In genomic region chr12:15059123-15059522, GRCh38 we compare ENCODE assay signal across 26 cellular contexts.
"Had no signal": no experiment of that assay in that cellular context is flagged by ENCODE, and none has a peak within 500 bp of the region (broad histone marks: within the 10 kb centered on the region; RNA-seq: fewer than 3 reads in every experiment).

No MANE protein-coding gene starts in this region.

- H3K27me3 ChIP-seq: stomach, suprapubic skin, testis, tibial artery, tibial nerve, transverse colon, upper lobe of left lung, upper lobe of right lung, uterus, vagina had no signal

- H3K27ac ChIP-seq: stomach, suprapubic skin, testis, thoracic aorta, tibial artery, tibial nerve, transverse colon, upper lobe of left lung, upper lobe of right lung, uterus, vagina had no signal

- ATAC-seq: stimulated activated effector memory CD8-positive, alpha-beta T cell treated with anti-CD3 and anti-CD28 coated beads, Interleukin-12 subunit alpha, Interleukin-12 subunit beta, amount 100 ng/mL, for 72 hours; stimulated activated memory B cell treated with anti-CD40 and anti-IgM and Interleukin-4, amounts not matched to agents 10 μg/mL and 1 μg/mL and 100 μg/mL, for 72 hours; stimulated activated naive B cell treated with anti-CD40 and anti-IgM and Interleukin-4, amounts not matched to agents 10 μg/mL and 1 μg/mL and 100 μg/mL, for 72 hours; stimulated activated naive CD8-positive, alpha-beta T cell treated with anti-CD3 and anti-CD28 coated beads, Interleukin-15, amount 100 ng/mL, for 72 hours; stimulated activated naive CD8-positive, alpha-beta T cell treated with anti-CD3 and anti-CD28 coated beads, Interleukin-15, Interleukin-2, amounts not matched to agents 100 U/mL and 50 U/mL, for 24 hours; upper lobe of right lung had no signal

- FAIRE-seq: urothelium cell line had no signal

- DNase-seq: stimulated activated CD4-positive, alpha-beta T cell treated with anti-CD3 and anti-CD28 coated beads, Interleukin-2, amount 100 ng/mL, for 48 hours; stimulated activated CD4-positive, alpha-beta T cell treated with anti-CD3 and anti-CD28 coated beads, Interleukin-4, amount 100 ng/mL, for 1 hour; stimulated activated CD4-positive, alpha-beta T cell treated with anti-CD3 and anti-CD28 coated beads, Interleukin-4, amount 100 ng/mL, for 24 hours; stimulated activated CD4-positive, alpha-beta T cell treated with anti-CD3 and anti-CD28 coated beads, Interleukin-4, amount 100 ng/mL, for 4 hours; stimulated activated CD8-positive, alpha-beta memory T cell treated with anti-CD3 and anti-CD28 coated beads, Interleukin-4, amount 100 ng/mL, for 48 hours; stimulated activated naive B cell treated with anti-CD40 and anti-IgM and Interleukin-4, amounts not matched to agents 10 μg/mL and 1 μg/mL and 100 μg/mL, for 72 hours; stimulated activated naive CD4-positive, alpha-beta T cell; stimulated activated naive CD4-positive, alpha-beta T cell treated with Interleukin-2 at 50 U/mL for 16 hours; stimulated activated naive CD8-positive, alpha-beta T cell treated with anti-CD3 and anti-CD28 coated beads, Interleukin-15, amount 100 ng/mL, for 72 hours; stimulated activated naive CD8-positive, alpha-beta T cell treated with anti-CD3 and anti-CD28 coated beads, Interleukin-15, Interleukin-2, amounts not matched to agents 100 U/mL and 50 U/mL, for 24 hours; stomach; substantia nigra; testis; tibial artery; transverse colon; trophoblast cell; upper lobe of left lung; upper lobe of right lung; uterus had no signal

- H3K36me3 ChIP-seq: stomach, suprapubic skin, thoracic aorta, tibial artery, tibial nerve, transverse colon, upper lobe of left lung, upper lobe of right lung, uterus, vagina had no signal

- H3K9me3 ChIP-seq: suprapubic skin, testis, thoracic aorta, tibial artery, transverse colon, upper lobe of right lung, uterus, vagina had no signal

- H3K4me3 ChIP-seq: stomach, suprapubic skin, testis, thoracic aorta, tibial artery, tibial nerve, transverse colon, upper lobe of left lung, upper lobe of right lung, uterus, vagina had no signal

- H3K4me1 ChIP-seq: stomach, suprapubic skin, testis, tibial nerve, transverse colon, upper lobe of left lung, upper lobe of right lung, vagina had no signal
